21 cellular contexts compared by ENCODE assay signal in the genomic region with DNA sequence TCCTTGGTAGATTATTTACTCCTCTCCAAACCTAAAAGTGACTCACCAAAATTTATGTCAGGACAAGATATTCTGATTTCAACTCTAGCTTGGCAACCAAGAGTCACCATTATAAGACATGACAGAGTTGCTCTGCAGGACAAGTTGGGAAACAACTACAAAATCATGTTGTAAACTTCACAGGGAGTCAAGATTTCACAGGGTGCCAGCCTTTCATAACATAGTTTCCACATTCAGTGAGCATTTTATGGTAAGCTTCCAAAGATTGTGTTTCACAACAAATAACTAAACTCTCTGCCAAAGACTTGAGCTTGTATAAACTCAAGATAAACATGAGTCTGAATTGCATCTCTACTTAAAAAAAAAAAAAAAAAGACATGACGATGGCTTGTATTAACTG.
DNase-seq lines count a peak whose midpoint lies in the region; ATAC-seq and TF ChIP-seq lines count a peak whose summit lies in the region.
"Had no signal": no experiment of that assay in that cellular context is flagged by ENCODE, and none has a peak within 500 bp of the region (broad histone marks: within the 10 kb centered on the region; RNA-seq: fewer than 3 reads in every experiment).

No MANE protein-coding gene starts in this region.

- H3K4me1 ChIP-seq in lower lobe of right lung: no peaks in the 10 kb centered on the region
- H3K4me1 ChIP-seq: BLaER1, SJSA1, upper lobe of left lung had no signal

- H3K9me3 Mint-ChIP-seq in endothelial cell (ENCODE audit: unreplicated experiment): no peaks in the 10 kb centered on the region
- H3K9me3 Mint-ChIP-seq: activated CD4-positive, alpha-beta T cell treated with anti-CD3 and anti-CD28 coated beads, Interleukin-2, amount 10 ng/mL, durations not matched to agents 24 days and 14 days; activated naive CD4-positive, alpha-beta T cell treated with anti-CD3 and anti-CD28 coated beads, Interleukin-2, amount 50 U/mL, for 24 hours; GM23338 had no signal

- TF ChIP-seq CTCF in 22Rv1 (IDR thresholded peaks at IDR 0.05) (no peak), cardiac fibroblast (IDR thresholded peaks at IDR 0.05; ENCODE audit: low read depth, low read length) (no peak), lower lobe of right lung (IDR thresholded peaks at IDR 0.05) (no peak), endothelial cell (IDR thresholded peaks at IDR 0.05; ENCODE audit: unreplicated experiment) (no peak)

- H3K27me3 Mint-ChIP-seq in endothelial cell (ENCODE audit: unreplicated experiment): no peaks in the 10 kb centered on the region
- H3K27me3 Mint-ChIP-seq: activated CD4-positive, alpha-beta T cell treated with anti-CD3 and anti-CD28 coated beads, Interleukin-2, amount 10 ng/mL, durations not matched to agents 24 days and 14 days; activated naive CD4-positive, alpha-beta T cell treated with anti-CD3 and anti-CD28 coated beads, Interleukin-2, amount 50 U/mL, for 24 hours had no signal

- H3K4me3 ChIP-seq in cardiac fibroblast (replicated peaks in 1 of 2; ENCODE audit: low read depth in 2 of 2, low read length in 2 of 2) (no peak overlapping the region), lower lobe of right lung (no peak overlapping the region)
- H3K4me3 ChIP-seq: BLaER1, GM23338, SJSA1, upper lobe of left lung had no signal

- no peak overlapping the region for H3K4me3 Mint-ChIP-seq in endothelial cell (ENCODE audit: unreplicated experiment)
- H3K4me3 Mint-ChIP-seq: activated CD4-positive, alpha-beta T cell treated with anti-CD3 and anti-CD28 coated beads, Interleukin-2, amount 10 ng/mL, durations not matched to agents 24 days and 14 days; activated naive CD4-positive, alpha-beta T cell treated with anti-CD3 and anti-CD28 coated beads, Interleukin-2, amount 50 U/mL, for 24 hours; GM23338; natural killer cell treated with Interleukin-12 subunit alpha and Interleukin-12 subunit beta and Interleukin-15 and Interleukin-18, amount 100 ng/mL, for 72 hours had no signal

- no peak overlapping the region for H3K27ac Mint-ChIP-seq in endothelial cell (ENCODE audit: unreplicated experiment)
- H3K27ac Mint-ChIP-seq: activated CD4-positive, alpha-beta T cell treated with anti-CD3 and anti-CD28 coated beads, Interleukin-2, amount 10 ng/mL, durations not matched to agents 24 days and 14 days; activated naive CD4-positive, alpha-beta T cell treated with anti-CD3 and anti-CD28 coated beads, Interleukin-2, amount 50 U/mL, for 24 hours; GM23338; natural killer cell treated with Interleukin-12 subunit alpha and Interleukin-12 subunit beta and Interleukin-15 and Interleukin-18, amount 100 ng/mL, for 72 hours had no signal

- no peaks in the 10 kb centered on the region for H3K36me3 ChIP-seq in lower lobe of right lung
- H3K36me3 ChIP-seq: BLaER1, SJSA1, upper lobe of left lung had no signal

- DNase-seq in GM03348 (ENCODE audit: low spot score): peak; percentile 30
- peak; percentile 76 to 81 for DNase-seq in cardiac fibroblast (ENCODE audit: low read depth in 2 of 2)
- DNase-seq in lower lobe of right lung: no peak
- DNase-seq in endothelial cell (ENCODE audit: low spot score): no peak
- no peak for DNase-seq in A172 (ENCODE audit: low spot score)
- DNase-seq: activated CD4-positive, alpha-beta T cell treated with anti-CD3 and anti-CD28 coated beads, Interleukin-2, amount 10 ng/mL, durations not matched to agents 24 days and 14 days; central memory CD4-positive, alpha-beta T cell; DMS153; left ventricle myocardium superior; NCI-H1092 treated with DMSO at 0.1 percent for 48 hours; stimulated activated CD4-positive, alpha-beta T cell treated with anti-CD3 and anti-CD28 coated beads, Interleukin-4, amount 100 ng/mL, for 24 hours; T1000; upper lobe of left lung had no signal

- no peaks in the 10 kb centered on the region for H3K4me1 Mint-ChIP-seq in endothelial cell (ENCODE audit: unreplicated experiment)
- H3K4me1 Mint-ChIP-seq: activated CD4-positive, alpha-beta T cell treated with anti-CD3 and anti-CD28 coated beads, Interleukin-2, amount 10 ng/mL, durations not matched to agents 24 days and 14 days; activated naive CD4-positive, alpha-beta T cell treated with anti-CD3 and anti-CD28 coated beads, Interleukin-2, amount 50 U/mL, for 24 hours; GM23338 had no signal

- ATAC-seq in lower lobe of right lung (peak; percentile 43 to 45), HG03196 (IDR thresholded peaks at IDR 0.05; ENCODE audit: unreplicated experiment) (no peak)
- no peak for ATAC-seq in activated CD4-positive, CD25-positive, alpha-beta regulatory T cell treated with anti-CD3 and anti-CD28 coated beads, Interleukin-2, amount 50 U/mL, for 24 hours
- ATAC-seq: GM23338; left ventricle myocardium superior; natural killer cell treated with Interleukin-12 subunit alpha and Interleukin-12 subunit beta and Interleukin-15 and Interleukin-18, amount 100 ng/mL, for 72 hours had no signal

- intact Hi-C loops in lower lobe of right lung (cut with DNase I): no loop called here

- no peaks in the 10 kb centered on the region for H3K9me3 ChIP-seq in lower lobe of right lung
- H3K9me3 ChIP-seq: BLaER1, SJSA1, upper lobe of left lung had no signal

- no peaks in the 10 kb centered on the region for H3K36me3 Mint-ChIP-seq in endothelial cell (ENCODE audit: low read depth, unreplicated experiment)
- H3K36me3 Mint-ChIP-seq: activated naive CD4-positive, alpha-beta T cell treated with anti-CD3 and anti-CD28 coated beads, Interleukin-2, amount 50 U/mL, for 24 hours; natural killer cell treated with Interleukin-12 subunit alpha and Interleukin-12 subunit beta and Interleukin-15 and Interleukin-18, amount 100 ng/mL, for 72 hours had no signal

- H3K27ac ChIP-seq in 22Rv1 (peak overlapping the region; percentile 33; the same call in 1 of the 2 replicates), lower lobe of right lung (no peak overlapping the region)
- H3K27ac ChIP-seq: BLaER1, SJSA1 had no signal

- H3K27me3 ChIP-seq in lower lobe of right lung (ENCODE audit: low read depth): no peaks in the 10 kb centered on the region
- H3K27me3 ChIP-seq: SJSA1, upper lobe of left lung had no signal

Comparison
In these comparisons a context has a peak if more than half of its experiments do, and no peak if none do; other contexts are left out.
1. DNase-seq: peak in GM03348 (single experiment) and cardiac fibroblast (2 of 2); none in lower lobe of right lung (single experiment), endothelial cell (single experiment) and A172 (single experiment).
2. ATAC-seq: peak in lower lobe of right lung (2 of 2); none in HG03196 (single experiment) and activated CD4-positive, CD25-positive, alpha-beta regulatory T cell treated with anti-CD3 and anti-CD28 coated beads, Interleukin-2, amount 50 U/mL, for 24 hours (0 of 2).